19 cellular contexts compared by ENCODE assay signal in the genomic region with DNA sequence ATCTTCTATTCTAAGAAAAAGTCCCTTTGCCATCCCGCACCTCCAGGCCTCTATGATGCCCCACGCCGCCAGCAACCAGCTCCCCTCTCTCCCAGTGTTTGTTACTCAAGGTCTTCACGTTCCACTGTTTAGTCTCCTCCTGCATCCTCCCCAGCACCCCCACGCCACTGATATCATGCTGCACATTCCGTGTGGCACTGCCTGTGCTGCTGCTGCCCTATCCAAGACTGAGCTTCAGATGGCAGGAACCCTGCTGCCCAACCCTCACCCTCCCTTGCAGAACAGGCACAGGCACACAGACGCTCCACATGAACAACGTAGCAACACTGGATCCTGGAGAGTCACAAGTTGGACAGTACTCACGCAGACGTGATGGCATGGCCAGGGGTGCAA. TPM values are rescaled to one million over a fixed set of nuclear protein-coding genes. Genes with fewer than 3 reads are reported as not detected.
DNase-seq lines count a peak whose midpoint lies in the region; ATAC-seq and TF ChIP-seq lines count a peak whose summit lies in the region.
"Had no signal": no experiment of that assay in that cellular context is flagged by ENCODE, and none has a peak within 500 bp of the region (broad histone marks: within the 10 kb centered on the region; RNA-seq: fewer than 3 reads in every experiment).

No MANE protein-coding gene starts in this region.

- H3K4me3 Mint-ChIP-seq in stimulated activated effector memory CD8-positive, alpha-beta T cell treated with anti-CD3 and anti-CD28 coated beads, Interleukin-12 subunit alpha, Interleukin-12 subunit beta, amount 100 ng/mL, for 72 hours, result no peak overlapping the region
- H3K4me3 Mint-ChIP-seq: activated CD8-positive, alpha-beta T cell treated with anti-CD3 and anti-CD28 coated beads, Interleukin-2, amount 10 ng/mL, durations not matched to agents 7 days and 5 days; activated naive CD8-positive, alpha-beta T cell treated with anti-CD3 and anti-CD28 coated beads for 36 hours; T-helper 17 cell had no signal

- H3K27me3 ChIP-seq in HCT116 (ENCODE audit: insufficient read depth, low read length) (no peaks in the 10 kb centered on the region), left lung (peaks cover 0 to 5% of the 10 kb centered on the region in 2 donors)
- H3K27me3 ChIP-seq: BLaER1 treated with 17β-estradiol and CSF1 and Interleukin-3, amounts not matched to agents 10 nM and 100 nM had no signal

- no peak overlapping the region for H3K9ac ChIP-seq in HCT116 (ENCODE audit: low read length)
- H3K9ac ChIP-seq: BLaER1 treated with 17β-estradiol and CSF1 and Interleukin-3, amounts not matched to agents 10 nM and 100 nM had no signal

- H3K36me3 ChIP-seq in HCT116 (ENCODE audit: control insufficient read depth in 1 of 2, insufficient read depth in 2 of 2, low read length in 2 of 2) (no peaks in the 10 kb centered on the region), mucosa of descending colon (ENCODE audit: low read depth) (no peaks in the 10 kb centered on the region), left lung (no peaks in the 10 kb centered on the region)
- H3K36me3 ChIP-seq: BLaER1 treated with 17β-estradiol and CSF1 and Interleukin-3, amounts not matched to agents 10 nM and 100 nM had no signal

- no peak overlapping the region for H3K27ac Mint-ChIP-seq in stimulated activated effector memory CD8-positive, alpha-beta T cell treated with anti-CD3 and anti-CD28 coated beads, Interleukin-12 subunit alpha, Interleukin-12 subunit beta, amount 100 ng/mL, for 72 hours
- H3K27ac Mint-ChIP-seq: activated CD8-positive, alpha-beta T cell treated with anti-CD3 and anti-CD28 coated beads, Interleukin-2, amount 10 ng/mL, durations not matched to agents 7 days and 5 days; activated naive CD8-positive, alpha-beta T cell treated with anti-CD3 and anti-CD28 coated beads for 36 hours; activated T-helper 2 cell treated with anti-CD3 and anti-CD28 coated beads, Interferon-gamma antibody, Interleukin-2, Interleukin-4, amounts not matched to agents 10 μg/mL and 5 μg/mL and 100 μg/mL, durations not matched to agents 14 hours and 24 hours and 36 hours; T-helper 17 cell had no signal

- no peak overlapping the region for H3K4me3 ChIP-seq in HCT116 (replicated peaks in 1 of 2; ENCODE audit: low read depth in 1 of 2, low read length in 2 of 2)
- no peak overlapping the region for H3K4me3 ChIP-seq in mucosa of descending colon
- no peak overlapping the region for H3K4me3 ChIP-seq in left lung
- H3K4me3 ChIP-seq: BLaER1 treated with 17β-estradiol and CSF1 and Interleukin-3, amounts not matched to agents 10 nM and 100 nM; GM12878; SK-N-MC had no signal

- TF ChIP-seq POLR2A in HCT116 (IDR thresholded peaks at IDR 0.05; ENCODE audit: borderline replicate concordance, extremely low read depth, insufficient read depth, insufficient read length), result no peak

- POLR2A ChIA-PET in HCT116 (lab: Charles Lee), result no interaction called here

- no peaks in the 10 kb centered on the region for H3K4me1 Mint-ChIP-seq in stimulated activated effector memory CD8-positive, alpha-beta T cell treated with anti-CD3 and anti-CD28 coated beads, Interleukin-12 subunit alpha, Interleukin-12 subunit beta, amount 100 ng/mL, for 72 hours
- H3K4me1 Mint-ChIP-seq: activated naive CD8-positive, alpha-beta T cell treated with anti-CD3 and anti-CD28 coated beads for 36 hours; T-helper 17 cell had no signal

- H3K9me3 Mint-ChIP-seq in stimulated activated effector memory CD8-positive, alpha-beta T cell treated with anti-CD3 and anti-CD28 coated beads, Interleukin-12 subunit alpha, Interleukin-12 subunit beta, amount 100 ng/mL, for 72 hours, result no peaks in the 10 kb centered on the region
- H3K9me3 Mint-ChIP-seq: activated naive CD8-positive, alpha-beta T cell treated with anti-CD3 and anti-CD28 coated beads for 36 hours; activated T-helper 2 cell treated with anti-CD3 and anti-CD28 coated beads, Interferon-gamma antibody, Interleukin-2, Interleukin-4, amounts not matched to agents 10 μg/mL and 5 μg/mL and 100 μg/mL, durations not matched to agents 14 hours and 24 hours and 36 hours had no signal

- BruUV-seq in HCT116 (replicated peaks; lab: Mats Ljungman, UMichigan), result no TSS peak

- H2AFZ ChIP-seq in HCT116 (ENCODE audit: low read depth, low read length, poor library complexity, severe bottlenecking), result no peak overlapping the region

- H3K9me2 ChIP-seq in HCT116 (ENCODE audit: insufficient read depth), result no peaks in the 10 kb centered on the region

- peak overlapping the region; percentile 50; the same call in 1 of the 2 replicates for H3K27ac ChIP-seq in HCT116 (ENCODE audit: low read depth, low read length)
- peak overlapping the region; percentile 96 for H3K27ac ChIP-seq in VCaP
- no peak overlapping the region for H3K27ac ChIP-seq in left lung
- H3K27ac ChIP-seq: BLaER1 treated with 17β-estradiol and CSF1 and Interleukin-3, amounts not matched to agents 10 nM and 100 nM; SK-N-MC had no signal

- H4K20me1 ChIP-seq in HCT116 (ENCODE audit: insufficient read depth), result no peaks in the 10 kb centered on the region
- H4K20me1 ChIP-seq: BLaER1 treated with 17β-estradiol and CSF1 and Interleukin-3, amounts not matched to agents 10 nM and 100 nM had no signal

- H3K9me3 ChIP-seq in HCT116 (ENCODE audit: control insufficient read depth in 1 of 2, insufficient read depth in 1 of 2, low read depth in 1 of 2, low read length in 2 of 2), result no peaks in the 10 kb centered on the region
- H3K9me3 ChIP-seq in mucosa of descending colon, result no peaks in the 10 kb centered on the region
- H3K9me3 ChIP-seq in left lung, result no peaks in the 10 kb centered on the region
- H3K9me3 ChIP-seq: BLaER1 treated with 17β-estradiol and CSF1 and Interleukin-3, amounts not matched to agents 10 nM and 100 nM had no signal

- TF ChIP-seq CTCF in HCT116 (IDR thresholded peaks at IDR 0.05 in 2 of 3, conservative IDR thresholded peaks at IDR 0.05 in 1 of 3; ENCODE audit: borderline replicate concordance in 1 of 3, insufficient read depth in 1 of 3, low read depth in 2 of 3, low read length in 2 of 3), result no peak
- TF ChIP-seq CTCF in VCaP (conservative IDR thresholded peaks at IDR 0.05), result no peak
- TF ChIP-seq CTCF in mucosa of descending colon (IDR thresholded peaks at IDR 0.05), result no peak
- no peak for TF ChIP-seq CTCF in left lung (IDR thresholded peaks at IDR 0.05)

- CTCF ChIA-PET in HCT116 (lab: Charles Lee), result no interaction called here

- H3K36me3 Mint-ChIP-seq in stimulated activated effector memory CD8-positive, alpha-beta T cell treated with anti-CD3 and anti-CD28 coated beads, Interleukin-12 subunit alpha, Interleukin-12 subunit beta, amount 100 ng/mL, for 72 hours, result no peaks in the 10 kb centered on the region
- H3K36me3 Mint-ChIP-seq: activated naive CD8-positive, alpha-beta T cell treated with anti-CD3 and anti-CD28 coated beads for 36 hours had no signal

- no peaks in the 10 kb centered on the region for H3K79me2 ChIP-seq in HCT116 (ENCODE audit: insufficient read depth, low read length)

- no peak for DNase-seq in HCT116 (ENCODE audit: low read depth, low spot score)
- peak in 1 of 3 donors; percentile 39 for DNase-seq in mucosa of descending colon
- no peak for DNase-seq in stimulated activated effector memory CD8-positive, alpha-beta T cell treated with anti-CD3 and anti-CD28 coated beads, Interleukin-12 subunit alpha, Interleukin-12 subunit beta, amount 100 ng/mL, for 72 hours (ENCODE audit: low spot score in 2 of 2)
- no peak for DNase-seq in mesenteric fat pad (ENCODE audit: low spot score)
- DNase-seq in foreskin melanocyte, result no peak
- no peak for DNase-seq in left lung
- DNase-seq: activated CD8-positive, alpha-beta T cell treated with anti-CD3 and anti-CD28 coated beads, Interleukin-2, amount 10 ng/mL, durations not matched to agents 7 days and 5 days; activated naive CD8-positive, alpha-beta T cell treated with anti-CD3 and anti-CD28 coated beads for 36 hours; central memory CD4-positive, alpha-beta T cell; dermis blood vessel endothelial cell; KBM-7; MM.1S; T-helper 17 cell had no signal

- no peak for ATAC-seq in HCT116
- peak; percentile 40 for ATAC-seq in mucosa of descending colon
- ATAC-seq in stimulated activated effector memory CD8-positive, alpha-beta T cell treated with anti-CD3 and anti-CD28 coated beads, Interleukin-12 subunit alpha, Interleukin-12 subunit beta, amount 100 ng/mL, for 72 hours, result peak; percentile 15
- no peak for ATAC-seq in esophagus mucosa
- no peak for ATAC-seq in left lung
- ATAC-seq: activated CD8-positive, alpha-beta T cell treated with anti-CD3 and anti-CD28 coated beads, Interleukin-2, amount 10 ng/mL, durations not matched to agents 7 days and 5 days; GM12878; T-helper 17 cell had no signal

- no peak for TF ChIP-seq RAD21 in HCT116 (IDR thresholded peaks at IDR 0.05; ENCODE audit: low read depth)

- H3K4me1 ChIP-seq in HCT116 (ENCODE audit: control insufficient read depth in 1 of 2, insufficient read depth in 2 of 2, low read length in 2 of 2) (peaks cover 29% of the 10 kb centered on the region in 2 experiments), mucosa of descending colon (ENCODE audit: low read depth) (peaks cover 51% of the 10 kb centered on the region), left lung (peaks cover 0 to 4% of the 10 kb centered on the region in 2 donors)
- H3K4me1 ChIP-seq: BLaER1 treated with 17β-estradiol and CSF1 and Interleukin-3, amounts not matched to agents 10 nM and 100 nM had no signal

- H3K4me2 ChIP-seq in HCT116 (ENCODE audit: low read length), result peak overlapping the region; percentile 48
- H3K4me2 ChIP-seq: BLaER1 treated with 17β-estradiol and CSF1 and Interleukin-3, amounts not matched to agents 10 nM and 100 nM had no signal

- RAD21 ChIA-PET in HCT116 (lab: Charles Lee; ENCODE audit: low non-redundant PET in 1 of 2, low total read pairs in 2 of 2, uncharacterized antibody in 2 of 2, unreplicated experiment in 2 of 2), result no interaction called here

- intact Hi-C loops in HCT116 (cut with micrococcal nuclease), result no loop called here
- intact Hi-C loops in mucosa of descending colon (cut with DNase I, micrococcal nuclease), result no loop called here
- intact Hi-C loops in left lung (cut with DNase I), result no loop called here

TF ChIP-seq in HCT116, 20 proteins besides CTCF, POLR2A, EP300 and RAD21 (continues in another document):
- TF ChIP-seq JUND (IDR thresholded peaks at IDR 0.05), result no peak
- TF ChIP-seq EZH2 (IDR thresholded peaks at IDR 0.05), result no peak
- TF ChIP-seq POLR2AphosphoS5 (IDR thresholded peaks at IDR 0.05; ENCODE audit: low read depth, low read length), result no peak

RNA-seq across cellular contexts. Expression of a gene that starts 35.3 kb away (rescaled TPM):
- total RNA-seq in HCT116 (2021; ENCODE audit: unreplicated experiment) (32.1 TPM), mucosa of descending colon (100 to 1,000 TPM in 2 of 3 donors, 10 to 100 TPM in 1; 52.7 to 179 (median 120) TPM), mesenteric fat pad (1.6 TPM), esophagus mucosa (29.6 TPM), left lung (10 to 100 TPM; 23.8 to 25.5 TPM)
- 44.8 and 46.9 TPM in 2 replicates for polyA plus RNA-seq in HCT116 (2012)
- total RNA-seq: activated CD8-positive, alpha-beta T cell treated with anti-CD3 and anti-CD28 coated beads, Interleukin-2, amount 10 ng/mL, durations not matched to agents 7 days and 5 days; activated T-helper 2 cell treated with anti-CD3 and anti-CD28 coated beads, Interferon-gamma antibody, Interleukin-2, Interleukin-4, amounts not matched to agents 10 μg/mL and 5 μg/mL and 100 μg/mL, durations not matched to agents 14 hours and 24 hours and 36 hours had no signal

Comparison
In these comparisons a context has a peak if more than half of its experiments do, and no peak if none do; other contexts are left out.
1. ATAC-seq: peak in mucosa of descending colon (single experiment) and stimulated activated effector memory CD8-positive, alpha-beta T cell treated with anti-CD3 and anti-CD28 coated beads, Interleukin-12 subunit alpha, Interleukin-12 subunit beta, amount 100 ng/mL, for 72 hours (single experiment); none in HCT116 (single experiment), esophagus mucosa (single experiment) and left lung (single experiment).
2. H3K27ac ChIP-seq: peak in HCT116 (single experiment) and VCaP (single experiment); none in left lung (0 of 2).